18 cellular contexts compared by ENCODE assay signal in the genomic region with DNA sequence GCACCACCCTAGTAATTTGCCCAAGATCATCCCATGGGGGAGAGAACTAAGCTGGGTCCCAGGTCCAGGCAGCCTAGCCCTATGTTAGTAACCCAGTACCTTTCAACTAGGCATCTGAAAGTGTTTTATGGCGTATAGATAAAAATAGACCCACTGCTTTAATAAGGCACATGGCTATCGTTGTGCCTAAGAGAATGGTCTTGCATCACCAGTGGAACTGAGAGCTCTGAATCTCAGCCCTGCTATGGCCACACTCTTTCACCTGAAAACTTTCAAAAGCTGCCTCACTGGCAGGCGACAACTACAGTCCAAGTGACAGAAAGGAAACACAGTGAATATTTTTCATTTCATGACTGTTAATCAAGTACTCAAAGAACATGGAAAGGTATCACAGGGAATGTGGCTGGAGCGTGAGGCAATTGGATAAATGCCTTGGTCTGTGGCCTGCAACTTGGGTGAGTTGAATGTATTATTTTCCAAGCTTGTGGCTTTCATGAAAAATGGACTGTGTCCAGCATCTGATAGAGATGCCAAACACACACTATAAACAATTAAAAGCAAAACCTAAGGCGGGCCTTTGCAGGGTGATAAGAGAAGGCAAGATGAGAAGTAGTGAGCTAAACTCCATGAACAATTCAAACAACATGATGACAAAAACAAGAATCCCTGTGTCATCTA.
"Had no signal": no experiment of that assay in that cellular context is flagged by ENCODE, and none has a peak within 500 bp of the region (broad histone marks: within the 10 kb centered on the region; RNA-seq: fewer than 3 reads in every experiment).

No MANE protein-coding gene starts in this region.

- H3K36me3 ChIP-seq: breast epithelium, transverse colon had no signal

- H3K4me1 ChIP-seq: breast epithelium had no signal

- H3K9me3 ChIP-seq: breast epithelium, transverse colon had no signal

- ATAC-seq: activated CD4-positive, CD25-positive, alpha-beta regulatory T cell treated with anti-CD3 and anti-CD28 coated beads, Interleukin-2, amount 50 U/mL, for 24 hours; foreskin keratinocyte; natural killer cell treated with Interleukin-12 subunit alpha and Interleukin-12 subunit beta and Interleukin-15 and Interleukin-18, amount 100 ng/mL, for 72 hours; right cardiac atrium had no signal

- H3K4me3 ChIP-seq: breast epithelium, skin epidermis, transverse colon had no signal

- DNase-seq: activated CD4-positive, alpha-beta T cell treated with anti-CD3 and anti-CD28 coated beads, Interleukin-2, amount 50 U/mL, for 1 hour; activated CD8-positive, alpha-beta memory T cell treated with anti-CD3 and anti-CD28 coated beads for 24 hours; activated naive CD8-positive, alpha-beta T cell treated with anti-CD3 and anti-CD28 coated beads for 36 hours; cerebellar nuclear complex; effector memory CD4-positive, alpha-beta T cell; foreskin keratinocyte; kidney glomerular epithelial cell; mesenchymal stem cell; occipital lobe; right cardiac atrium; stimulated activated CD4-positive, alpha-beta T cell treated with anti-CD3 and anti-CD28 coated beads, Interleukin-4, amount 100 ng/mL, for 24 hours; stimulated activated naive CD4-positive, alpha-beta T cell treated with Interleukin-2 at 50 U/mL for 16 hours; substantia nigra; transverse colon had no signal

- H3K27ac ChIP-seq: breast epithelium, foreskin keratinocyte, skin epidermis, transverse colon had no signal
